In the genomic region with DNA sequence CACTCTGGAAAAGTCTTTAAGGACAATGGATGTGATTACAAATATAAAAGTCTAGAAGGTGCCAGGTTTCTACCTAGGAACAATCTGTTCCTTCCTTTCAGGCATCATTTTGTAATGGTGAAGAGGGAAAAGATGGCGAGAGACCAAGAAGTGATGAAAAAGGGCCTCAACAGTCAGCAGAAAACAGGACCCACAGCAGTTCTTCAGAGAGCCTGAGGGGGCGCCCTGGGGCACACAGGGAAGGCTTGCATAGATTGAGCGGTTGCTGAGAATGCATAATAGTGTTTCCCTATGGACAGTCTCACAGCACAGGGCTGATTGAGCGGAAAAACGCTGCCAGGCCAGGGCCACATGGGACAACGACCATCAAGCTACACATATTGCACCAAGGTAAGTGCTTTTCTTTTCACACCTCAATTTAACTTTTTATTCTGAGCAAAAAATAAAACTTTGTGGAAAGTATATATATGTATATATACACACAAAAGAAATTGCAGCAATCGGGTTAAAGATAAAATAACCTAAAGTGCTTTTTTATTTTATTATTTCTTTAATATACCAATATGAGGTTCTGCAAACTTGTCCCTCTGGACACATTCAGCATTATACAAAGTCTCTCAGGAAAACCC, we compare ENCODE assay signal across 8 cellular contexts. TPM values are rescaled to one million over a fixed set of nuclear protein-coding genes. Genes with fewer than 3 reads are reported as not detected.
DNase-seq lines count a peak whose midpoint lies in the region; ATAC-seq and TF ChIP-seq lines count a peak whose summit lies in the region.

No MANE protein-coding gene starts in this region.

- H3K9me3 Mint-ChIP-seq in CD4-positive, alpha-beta memory T cell, result no peaks in the 10 kb centered on the region

- peak; percentile 54 to 69 (median 60) for DNase-seq in CD4-positive, alpha-beta memory T cell
- DNase-seq in NCI-H524 treated with DMSO at 0.1 percent for 48 hours (lab: John Stamatoyannopoulos, UW) (peak; percentile 27), choroid plexus epithelial cell (ENCODE audit: low read depth) (peak; percentile 90), left lung (peak; percentile 52 to 87), GOT3 (lab: John Stamatoyannopoulos, UW) (no peak)
- DNase-seq in activated CD4-positive, alpha-beta T cell treated with anti-CD3 and anti-CD28 coated beads for 4 hours, result peak; percentile 48 to 59
- DNase-seq in stimulated activated CD8-positive, alpha-beta memory T cell treated with anti-CD3 and anti-CD28 coated beads, Interleukin-2, amount 100 ng/mL, for 1 hour (ENCODE audit: low read depth in 2 of 2), result peak; percentile 38

- TF ChIP-seq CTCF in choroid plexus epithelial cell (conservative IDR thresholded peaks at IDR 0.05; ENCODE audit: low read depth, low read length), result peak; percentile 97
- TF ChIP-seq CTCF in left lung (IDR thresholded peaks at IDR 0.05), result peak; percentile 74 to 82

- no peaks in the 10 kb centered on the region for H3K9me3 ChIP-seq in CD4-positive, alpha-beta memory T cell (ENCODE audit: control insufficient read depth in 1 of 2, low read length in 2 of 2)
- no peaks in the 10 kb centered on the region for H3K9me3 ChIP-seq in left lung

- no peaks in the 10 kb centered on the region for H3K27me3 Mint-ChIP-seq in CD4-positive, alpha-beta memory T cell

- no peaks in the 10 kb centered on the region for H3K36me3 ChIP-seq in CD4-positive, alpha-beta memory T cell (ENCODE audit: insufficient read depth, low read length)
- H3K36me3 ChIP-seq in left lung, result peaks cover 0 to 50% of the 10 kb centered on the region in 2 donors

- H3K4me3 ChIP-seq in CD4-positive, alpha-beta memory T cell (ENCODE audit: low read length in 2 of 2), result no peak overlapping the region
- H3K4me3 ChIP-seq in choroid plexus epithelial cell (ENCODE audit: low read depth, low read length) (no peak overlapping the region), left lung (no peak overlapping the region)

- CTCF ChIA-PET in CD4-positive, alpha-beta memory T cell (lab: Charles Lee; ENCODE audit: partially characterized antibody), result interaction anchor here (1.7 to 2.0 kb wide), 2 partner anchors 11 to 48 kb away, joined by 6 to 9 read pairs; partner anchors contain the start of gene MTF1

- peak overlapping the region; percentile 58 to 88 (median 68) for H3K27ac Mint-ChIP-seq in CD4-positive, alpha-beta memory T cell

- H3K4me1 Mint-ChIP-seq in CD4-positive, alpha-beta memory T cell, result peaks cover 11 to 38% (median 25%) of the 10 kb centered on the region in 4 donors

- H3K4me3 Mint-ChIP-seq in CD4-positive, alpha-beta memory T cell, result peak overlapping the region in 1 of 8 donors; percentile 82

- peak overlapping the region; percentile 1 for H3K27ac ChIP-seq in CD4-positive, alpha-beta memory T cell (ENCODE audit: low read depth, low read length)
- H3K27ac ChIP-seq in left lung, result peak overlapping the region in 1 of 2 donors; percentile 28

- no peaks in the 10 kb centered on the region for H3K27me3 ChIP-seq in CD4-positive, alpha-beta memory T cell (ENCODE audit: insufficient read depth, low read length)
- H3K27me3 ChIP-seq in left lung, result no peaks in the 10 kb centered on the region

- ATAC-seq in HG02798 (IDR thresholded peaks at IDR 0.05; ENCODE audit: poor library complexity, unreplicated experiment), result peak; percentile 19
- peak; percentile 30 for ATAC-seq in left lung

- intact Hi-C loops in CD4-positive, alpha-beta memory T cell (cut with micrococcal nuclease), result no loop called here
- intact Hi-C loops in left lung (cut with DNase I), result no loop called here

- POLR2A ChIA-PET in CD4-positive, alpha-beta memory T cell (lab: Charles Lee; ENCODE audit: partially characterized antibody), result no interaction called here

- H3K4me1 ChIP-seq in CD4-positive, alpha-beta memory T cell (ENCODE audit: insufficient read depth, low read length), result peaks cover 29% of the 10 kb centered on the region
- H3K4me1 ChIP-seq in left lung, result peaks cover 14 to 67% of the 10 kb centered on the region in 2 donors

- peaks cover 12 to 38% of the 10 kb centered on the region in 2 donors for H3K36me3 Mint-ChIP-seq in CD4-positive, alpha-beta memory T cell

RNA-seq across cellular contexts. Expression of gene YRDC, which starts 3.1 kb away (rescaled TPM):
- 10 to 100 TPM; 13.8 to 14.1 TPM for total RNA-seq in CD4-positive, alpha-beta memory T cell
- 10 to 100 TPM; 21.4 to 28.6 TPM for polyA plus RNA-seq in CD4-positive, alpha-beta memory T cell
- 10 to 100 TPM; 13.1 to 16.9 TPM for total RNA-seq in left lung

RNA-seq across cellular contexts. Expression of gene C1orf122, which starts 3.6 kb away (rescaled TPM):
- 10 to 100 TPM; 12.4 to 13.9 TPM for total RNA-seq in CD4-positive, alpha-beta memory T cell
- 10 to 100 TPM; 21.9 to 28.9 TPM for polyA plus RNA-seq in CD4-positive, alpha-beta memory T cell
- 10 to 100 TPM; 43.0 to 54.3 TPM for total RNA-seq in left lung

RNA-seq across cellular contexts. Expression of gene MANEAL, which starts 17.5 kb away (rescaled TPM):
- total RNA-seq in CD4-positive, alpha-beta memory T cell, result 1 to 10 TPM; 1.9 to 2.3 TPM
- 1 to 10 TPM in 1 of 2 donors, under 1 TPM in 1; 0.58 to 1.3 TPM for polyA plus RNA-seq in CD4-positive, alpha-beta memory T cell
- 10 to 100 TPM in 1 of 2 donors, 1 to 10 TPM in 1; 8.6 to 11.2 TPM for total RNA-seq in left lung

RNA-seq across cellular contexts. Expression of gene EPHA10, which starts 46.2 kb away (rescaled TPM):
- under 1 TPM in 1 of 2 experiments, not detected in 1; 0.36 TPM for total RNA-seq in CD4-positive, alpha-beta memory T cell
- not detected for polyA plus RNA-seq in CD4-positive, alpha-beta memory T cell
- total RNA-seq in left lung, result 1 to 10 TPM; 2.3 to 3.2 TPM

RNA-seq across cellular contexts. Expression of gene MTF1, which starts 48.3 kb away (rescaled TPM):
- 10 to 100 TPM; 30.1 to 32.5 TPM for total RNA-seq in CD4-positive, alpha-beta memory T cell
- 10 to 100 TPM; 12.4 to 21.6 TPM for polyA plus RNA-seq in CD4-positive, alpha-beta memory T cell
- total RNA-seq in left lung, result 10 to 100 TPM; 16.8 to 37.4 TPM
